Comparison of ENCODE assay signal across 23 cellular contexts in genomic region chr9:599933-600461, GRCh38.
"Had no signal": no experiment of that assay in that cellular context is flagged by ENCODE, and none has a peak within 500 bp of the region (broad histone marks: within the 10 kb centered on the region; RNA-seq: fewer than 3 reads in every experiment).

No MANE protein-coding gene starts in this region.

- H3K27me3 Mint-ChIP-seq: activated naive CD8-positive, alpha-beta T cell treated with anti-CD3 and anti-CD28 coated beads, Interleukin-2, amount 50 U/mL, for 24 hours had no signal

- H3K9me3 Mint-ChIP-seq: activated CD4-positive, alpha-beta memory T cell treated with anti-CD3 and anti-CD28 coated beads for 36 hours; activated CD4-positive, alpha-beta T cell treated with anti-CD3 and anti-CD28 coated beads, Interleukin-2, amount 10 ng/mL, durations not matched to agents 7 days and 5 days; activated naive CD4-positive, alpha-beta T cell treated with anti-CD3 and anti-CD28 coated beads, Interleukin-2, amount 50 U/mL, for 72 hours; activated naive CD8-positive, alpha-beta T cell treated with anti-CD3 and anti-CD28 coated beads, Interleukin-2, amount 50 U/mL, for 24 hours; activated T-cell treated with anti-CD3 and anti-CD28 coated beads, Interleukin-2, amount 50 U/mL, for 4 hours had no signal

- H3K9ac ChIP-seq: KMS-11 had no signal

- H3K4me1 Mint-ChIP-seq: activated CD4-positive, alpha-beta T cell treated with anti-CD3 and anti-CD28 coated beads, Interleukin-2, amount 10 ng/mL, durations not matched to agents 7 days and 5 days; activated naive CD8-positive, alpha-beta T cell treated with anti-CD3 and anti-CD28 coated beads, Interleukin-2, amount 50 U/mL, for 24 hours had no signal

- H3K4me3 ChIP-seq: MG63, PC-9, SK-N-MC had no signal

- H3K27ac Mint-ChIP-seq: activated CD4-positive, alpha-beta memory T cell treated with anti-CD3 and anti-CD28 coated beads for 36 hours; activated CD4-positive, alpha-beta T cell treated with anti-CD3 and anti-CD28 coated beads, Interleukin-2, amount 10 ng/mL, durations not matched to agents 7 days and 5 days; activated naive CD4-positive, alpha-beta T cell treated with anti-CD3 and anti-CD28 coated beads, Interleukin-2, amount 50 U/mL, for 72 hours; activated naive CD8-positive, alpha-beta T cell treated with anti-CD3 and anti-CD28 coated beads, Interleukin-2, amount 50 U/mL, for 24 hours had no signal

- DNase-seq: activated CD4-positive, alpha-beta memory T cell treated with anti-CD3 and anti-CD28 coated beads for 36 hours; activated CD4-positive, alpha-beta T cell treated with anti-CD3 and anti-CD28 coated beads, Interleukin-2, amount 10 ng/mL, durations not matched to agents 7 days and 5 days; activated CD4-positive, CD25-positive, alpha-beta regulatory T cell; activated CD8-positive, alpha-beta memory T cell treated with anti-CD3 and anti-CD28 coated beads for 24 hours; activated effector memory CD4-positive, alpha-beta T cell treated with anti-CD3 and anti-CD28 coated beads, Interleukin-2, amount 50 U/mL, for 16 hours; activated naive CD4-positive, alpha-beta T cell treated with Interleukin-2 at 50 U/mL for 16 hours; activated naive CD8-positive, alpha-beta T cell treated with anti-CD3 and anti-CD28 coated beads, Interleukin-2, amount 50 U/mL, for 24 hours; activated T-cell treated with anti-CD3 and anti-CD28 coated beads, Interleukin-2, amount 50 U/mL, for 4 hours; brain microvascular endothelial cell; caudate nucleus; MG63; NCI-H1105 treated with DMSO at 0.1 percent for 48 hours; NCI-H1436 treated with DMSO at 0.1 percent for 48 hours; NCI-H187; NCI-H2081; NCI-H510A treated with DMSO at 0.1 percent for 48 hours; NCI-H69; PC-9; T-helper 1 cell had no signal

- H3K4me3 Mint-ChIP-seq: activated CD4-positive, alpha-beta memory T cell treated with anti-CD3 and anti-CD28 coated beads for 36 hours; activated CD4-positive, alpha-beta T cell treated with anti-CD3 and anti-CD28 coated beads, Interleukin-2, amount 10 ng/mL, durations not matched to agents 7 days and 5 days; activated naive CD8-positive, alpha-beta T cell treated with anti-CD3 and anti-CD28 coated beads, Interleukin-2, amount 50 U/mL, for 24 hours; activated T-cell treated with anti-CD3 and anti-CD28 coated beads, Interleukin-2, amount 50 U/mL, for 4 hours had no signal

- H3K27me3 ChIP-seq: brain microvascular endothelial cell, MG63 had no signal

- H3K27ac ChIP-seq: brain microvascular endothelial cell, KMS-11, PC-9, SK-N-MC, VCaP had no signal

- H3K36me3 ChIP-seq: brain microvascular endothelial cell had no signal

- H3K4me2 ChIP-seq: KMS-11, PC-9 had no signal

- ATAC-seq: activated naive CD4-positive, alpha-beta T cell treated with anti-CD3 and anti-CD28 coated beads, Interleukin-2, amount 50 U/mL, for 72 hours; activated naive CD8-positive, alpha-beta T cell treated with anti-CD3 and anti-CD28 coated beads, Interleukin-2, amount 50 U/mL, for 24 hours; activated T-cell treated with anti-CD3 and anti-CD28 coated beads, Interleukin-2, amount 50 U/mL, for 4 hours had no signal

- H2AFZ ChIP-seq: PC-9 had no signal

- H3K36me3 Mint-ChIP-seq: activated CD4-positive, alpha-beta memory T cell treated with anti-CD3 and anti-CD28 coated beads for 36 hours; activated naive CD4-positive, alpha-beta T cell treated with anti-CD3 and anti-CD28 coated beads, Interleukin-2, amount 50 U/mL, for 72 hours had no signal
